Comparison of ENCODE assay signal across 8 cellular contexts in genomic region chr9:129109952-129110739, GRCh38. TPM values are rescaled to one million over a fixed set of nuclear protein-coding genes. Genes with fewer than 3 reads are reported as not detected.
DNase-seq lines count a peak whose midpoint lies in the region; ATAC-seq, FAIRE-seq and TF ChIP-seq lines count a peak whose summit lies in the region.

No MANE protein-coding gene starts in this region.

- peak overlapping the region; percentile 77; the same call in 1 of the 2 replicates for H2AK5ac ChIP-seq in IMR-90 (ENCODE audit: low read depth, low read length)

- TF ChIP-seq RAD21 in IMR-90 (IDR thresholded peaks at IDR 0.05; ENCODE audit: low read length) (no peak), K562 (CRISPR knock-in tag; conservative IDR thresholded peaks at IDR 0.05 in 1 of 2, IDR thresholded peaks at IDR 0.05 in 1 of 2) (no peak)

- TF ChIP-seq CTCF in IMR-90 (conservative IDR thresholded peaks at IDR 0.05; ENCODE audit: low read depth, low read length): no peak
- no peak for TF ChIP-seq CTCF in K562 (IDR thresholded peaks at IDR 0.05 in 2 of 3, conservative IDR thresholded peaks at IDR 0.05 in 1 of 3; ENCODE audit: insufficient read depth in 2 of 3, low read depth in 1 of 3, low read length in 3 of 3)

- H3K23ac ChIP-seq in IMR-90 (ENCODE audit: low read depth, low read length): peak overlapping the region; percentile 53

- peak overlapping the region; percentile 99 for H2AK9ac ChIP-seq in IMR-90 (replicated peaks; ENCODE audit: low read depth, low read length, poor library complexity)

- DNase-seq in IMR-90 (peak; percentile 28), K562 (ENCODE audit: extremely low read depth in 1 of 4, low spot score in 3 of 4) (peak in 3 of 4 experiments; percentile 46 to 57 (median 53)), DMS114 treated with DMSO at 0.1 percent for 48 hours (lab: John Stamatoyannopoulos, UW; ENCODE audit: unreplicated experiment) (no peak)
- DNase-seq in stimulated activated CD8-positive, alpha-beta memory T cell treated with anti-CD3 and anti-CD28 coated beads, Interleukin-4, amount 100 ng/mL, for 48 hours: peak; percentile 29
- DNase-seq in stimulated activated CD4-positive, alpha-beta T cell treated with anti-CD3 and anti-CD28 coated beads, Interleukin-4, amount 100 ng/mL, for 1 hour: no peak

- BruUV-seq in IMR-90 (replicated peaks; lab: Mats Ljungman, UMichigan) (no TSS peak), K562 (replicated peaks; lab: Mats Ljungman, UMichigan) (TSS peak; percentile 59)

- H3K79me2 ChIP-seq in ACC112 (ENCODE audit: control insufficient read depth, insufficient read depth, low read length, unreplicated experiment) (peaks cover 42% of the 10 kb centered on the region), K562 (ENCODE audit: control insufficient read depth, insufficient read depth, low read length) (peaks cover 41% of the 10 kb centered on the region)

- peak overlapping the region; percentile 78 for H3K4ac ChIP-seq in IMR-90 (ENCODE audit: low read depth, low read length)

- in situ Hi-C loops in IMR-90 (cut with MboI; ENCODE audit: low sequenced_read_pairs) (no loop called here), K562 (cut with MboI) (no loop called here)

- no peak for FAIRE-seq in K562 (lab: Jason Lieb, UNC)

- H3K27me3 ChIP-seq in ACC112 (ENCODE audit: insufficient read depth, low read length): no peaks in the 10 kb centered on the region
- H3K27me3 ChIP-seq in IMR-90 (ENCODE audit: control insufficient read depth, insufficient read depth, low read length): no peaks in the 10 kb centered on the region
- no peaks in the 10 kb centered on the region for H3K27me3 ChIP-seq in K562 (ENCODE audit: control insufficient read depth in 2 of 2, insufficient read depth in 2 of 2, low read length in 2 of 2)
- peaks cover 20% of the 10 kb centered on the region for H3K27me3 ChIP-seq in iPS-20b (ENCODE audit: insufficient read depth, low read length)

- H4K5ac ChIP-seq in IMR-90 (ENCODE audit: low read depth, low read length): no peak overlapping the region; the same call in 1 of the 2 replicates

- no peaks in the 10 kb centered on the region for H3K9me3 ChIP-seq in IMR-90 (ENCODE audit: control insufficient read depth, insufficient read depth, low read length)
- no peaks in the 10 kb centered on the region for H3K9me3 ChIP-seq in K562 (replicated peaks; ENCODE audit: control insufficient read depth, insufficient read depth, low read depth, low read length)
- no peaks in the 10 kb centered on the region for H3K9me3 ChIP-seq in iPS-20b (ENCODE audit: insufficient read depth, low read depth, low read length)

- H3K4me1 ChIP-seq in ACC112 (ENCODE audit: control insufficient read depth, insufficient read depth, low read length, unreplicated experiment): peaks cover 9% of the 10 kb centered on the region
- peaks cover 7% of the 10 kb centered on the region for H3K4me1 ChIP-seq in IMR-90 (ENCODE audit: control insufficient read depth, insufficient read depth, low read length)
- H3K4me1 ChIP-seq in K562 (replicated peaks in 1 of 2; ENCODE audit: control insufficient read depth in 2 of 2, insufficient read depth in 2 of 2, low read length in 2 of 2): peaks cover 23 to 53% of the 10 kb centered on the region in 2 experiments
- no peaks in the 10 kb centered on the region for H3K4me1 ChIP-seq in iPS-20b (ENCODE audit: insufficient read depth, low read length)

- H2AFZ ChIP-seq in ACC112 (ENCODE audit: low read length, unreplicated experiment): peak overlapping the region; percentile 99
- peak overlapping the region; percentile 91 for H2AFZ ChIP-seq in IMR-90 (replicated peaks; ENCODE audit: low read length, poor library complexity)
- peak overlapping the region; percentile 96 for H2AFZ ChIP-seq in K562 (ENCODE audit: low read depth, low read length)

- 1% methylated on average over 24 of the region's 64 CpGs; no CpG with 5 or more reads in 1 of the 2 experiments for WGBS in IMR-90 (ENCODE audit: extremely low coverage in 2 of 2, insufficient read length in 1 of 2), 2 experiments
- WGBS in K562 (ENCODE audit: insufficient coverage, low coverage, missing lambda C conversion rate): 2% methylated on average over 55 of the region's 64 CpGs

- peaks cover 28 to 68% of the 10 kb centered on the region in 2 experiments for H3K79me1 ChIP-seq in IMR-90 (ENCODE audit: low read depth in 1 of 2, low read length in 2 of 2)

- H2BK15ac ChIP-seq in IMR-90 (ENCODE audit: low read depth, low read length): no peak overlapping the region

- H3K36me3 ChIP-seq in ACC112 (ENCODE audit: insufficient read depth, low read length) (no peaks in the 10 kb centered on the region), IMR-90 (ENCODE audit: control insufficient read depth, insufficient read depth, low read length) (peaks cover 19% of the 10 kb centered on the region), K562 (ENCODE audit: control insufficient read depth, insufficient read depth, low read length) (peaks cover 3% of the 10 kb centered on the region; the same call in 1 of the 3 replicates), iPS-20b (ENCODE audit: insufficient read depth, low read depth, low read length) (no peaks in the 10 kb centered on the region)

- peak overlapping the region; percentile 79 for H2BK5ac ChIP-seq in IMR-90 (ENCODE audit: low read depth, low read length, poor library complexity, severe bottlenecking)

- peak overlapping the region; percentile 75 for H3K14ac ChIP-seq in IMR-90 (replicated peaks; ENCODE audit: low read depth, low read length)

- H3K9ac ChIP-seq in IMR-90 (ENCODE audit: low read depth, low read length) (peak overlapping the region; percentile 83), K562 (ENCODE audit: insufficient read depth in 1 of 2, low read depth in 2 of 2, low read length in 2 of 2) (peak overlapping the region; percentile 75 to 94), iPS-20b (ENCODE audit: low read depth, low read length) (peak overlapping the region; percentile 51; the same call in 1 of the 2 replicates)

- intact Hi-C loops in IMR-90 (cut with micrococcal nuclease) (no loop called here), K562 (cut with micrococcal nuclease) (loop anchor here (5.0 kb wide), 1 partner anchor 83 kb away; the partner anchor contains the start of gene SH3GLB2)

- H3K4me2 ChIP-seq in IMR-90 (ENCODE audit: low read depth, low read length) (peak overlapping the region; percentile 89), K562 (ENCODE audit: insufficient read depth, low read length) (peak overlapping the region; percentile 84)

- 0 out of 2 replicates have a peak, but pooled peaks cover 3% of the 10 kb centered on the region for H3K9me1 ChIP-seq in IMR-90 (ENCODE audit: insufficient read depth, low read length)
- no peaks in the 10 kb centered on the region for H3K9me1 ChIP-seq in K562 (ENCODE audit: control insufficient read depth, insufficient read depth, low read length)

- dilution Hi-C loops in IMR-90 (cut with HindIII; ENCODE audit: low sequenced_read_pairs, unreplicated experiment): no loop called here

- H3K27ac ChIP-seq in ACC112 (ENCODE audit: low read depth, low read length) (peak overlapping the region; percentile 58; the same call in 1 of the 2 replicates), IMR-90 (ENCODE audit: insufficient read depth, low read length) (peak overlapping the region; percentile 76), K562 (ENCODE audit: extremely low read depth, low read depth, low read length) (peak overlapping the region; percentile 72), iPS-20b (ENCODE audit: low read length) (no peak overlapping the region)

- H2BK20ac ChIP-seq in IMR-90 (ENCODE audit: low read depth, low read length): no peak overlapping the region; the same call in 1 of the 2 replicates

- H4K91ac ChIP-seq in IMR-90 (ENCODE audit: insufficient read depth, low read depth, low read length): no peak overlapping the region; the same call in 1 of the 2 replicates

- peak overlapping the region; percentile 5; the same call in 1 of the 2 replicates for H3K18ac ChIP-seq in IMR-90 (ENCODE audit: low read depth, low read length)

- TF ChIP-seq POLR2A in IMR-90 (IDR thresholded peaks at IDR 0.05; ENCODE audit: low read depth, low read length) (no peak), K562 (conservative IDR thresholded peaks at IDR 0.05) (no peak)

- CTCF ChIA-PET in IMR-90 (lab: Yijun Ruan, JAX) (interaction anchor here (0.9 kb wide), 1 partner anchor 15 kb away, joined by 3 read pairs; no protein-coding TSS in a partner anchor), K562 (lab: Yijun Ruan, JAX; ENCODE audit: low intra/inter-chr PET ratio) (no interaction called here)

- POLR2A ChIA-PET in IMR-90 (lab: Charles Lee; ENCODE audit: unreplicated experiment): no interaction called here
- POLR2A ChIA-PET in K562 (lab: Yijun Ruan, JAX): interaction anchor here (0.6 to 2.0 kb wide), 4 partner anchors 9 to 136 kb away, joined by 3 to 11 read pairs (median 3); no protein-coding TSS in a partner anchor

- peak overlapping the region in 1 of 2 experiments; percentile 64; a peak in 2 of 4 replicates for H4K8ac ChIP-seq in IMR-90 (ENCODE audit: low read depth in 2 of 2, low read length in 2 of 2)

- peaks cover 4% of the 10 kb centered on the region for H4K20me1 ChIP-seq in IMR-90 (ENCODE audit: insufficient read depth, low read length)
- peaks cover 3% of the 10 kb centered on the region; the same call in 1 of the 2 replicates for H4K20me1 ChIP-seq in K562 (replicated peaks; ENCODE audit: control insufficient read depth, insufficient read depth, low read length)

- H3K4me3 ChIP-seq in ACC112 (ENCODE audit: low read depth, low read length) (peak overlapping the region; percentile 100), IMR-90 (ENCODE audit: insufficient read depth, low read depth, low read length) (peak overlapping the region; percentile 91), K562 (peak overlapping the region; percentile 100), iPS-20b (ENCODE audit: low read length) (peak overlapping the region; percentile 82)

- no peak for TF ChIP-seq EP300 in K562 (IDR thresholded peaks at IDR 0.05; ENCODE audit: low read length)

- peak overlapping the region; percentile 58 for H3K56ac ChIP-seq in IMR-90 (ENCODE audit: extremely low read depth, insufficient read depth, low read length)

- ATAC-seq in GM18907 (IDR thresholded peaks at IDR 0.05; ENCODE audit: unreplicated experiment): peak; percentile 13
- peak; percentile 24 for ATAC-seq in IMR-90 (ENCODE audit: low read depth)
- peak; percentile 39 for ATAC-seq in K562

- H2BK120ac ChIP-seq in IMR-90 (ENCODE audit: low read depth, low read length): no peak overlapping the region

RNA-seq across cellular contexts. Expression of gene CRAT, which starts 0.4 kb away (rescaled TPM):
- total RNA-seq in IMR-90 (2012; rRNA removed): 18.8 and 19.7 TPM in 2 replicates
- polyA plus RNA-seq in IMR-90 (2012; rRNA removed): 41.6 and 44.2 TPM in 2 replicates
- 27.4 and 55.2 TPM in 2 replicates for polyA plus RNA-seq in IMR-90 (2012; cell fraction: cytosol; rRNA removed)
- 55.4 and 116 TPM in 2 replicates for polyA plus RNA-seq in IMR-90 (2012; cell fraction: nucleus; rRNA removed; ENCODE audit: low replicate concordance)
- total RNA-seq in K562 (2011; cell fraction: chromatin; rRNA removed; ENCODE audit: low replicate concordance): 9.6 and 13.0 TPM in 2 replicates
- total RNA-seq in K562 (2011; cell fraction: nucleolus; rRNA removed): 6.7 and 10.3 TPM in 2 replicates
- total RNA-seq in K562 (2011; cell fraction: nucleoplasm; rRNA removed): 6.0 and 8.1 TPM in 2 replicates
- 8.2 and 10.1 TPM in 2 replicates for total RNA-seq in K562 (2014; rRNA removed)
- total RNA-seq in K562 (2014; rRNA removed; fragmentation: Illumina TruSeq; extraction: Trizol): 2.7 and 3.7 TPM in 2 replicates
- 4.7 and 4.8 TPM in 2 replicates for total RNA-seq in K562 (2015; rRNA removed; fragmentation: Illumina TruSeq; extraction: Trizol)
- total RNA-seq in K562 (2021): 13.8 and 14.8 TPM in 2 replicates
- 5.4 and 9.6 TPM in 2 replicates for polyA plus RNA-seq in K562 (2011; rRNA removed)
- 8.6 and 11.9 TPM in 2 replicates for polyA plus RNA-seq in K562 (2011; cell fraction: cytosol; rRNA removed)
- polyA plus RNA-seq in K562 (2011; cell fraction: nucleus; rRNA removed): 12.2 and 15.8 TPM in 2 replicates
- 10.9 and 22.6 TPM in 2 replicates for polyA plus RNA-seq in K562 (2012)
- polyA plus RNA-seq in K562 (2014; fragmentation: Illumina TruSeq; extraction: Trizol): 7.4 and 11.7 TPM in 2 replicates
- polyA plus RNA-seq in K562 (2014; fragmentation: Nextera tagmentation; extraction: Ambion mirVana): under 1 TPM; 0.20 to 0.67 TPM
- polyA plus RNA-seq in K562 (2014; rRNA removed): 6.2 and 6.3 TPM in 2 replicates
- 5.0 and 5.1 TPM in 2 replicates for polyA minus RNA-seq in K562 (2011; rRNA and poly(A)+ RNA removed)
- polyA minus RNA-seq in K562 (2011; cell fraction: cytosol; rRNA and poly(A)+ RNA removed): 7.5 and 12.5 TPM in 2 replicates
- polyA minus RNA-seq in K562 (2011; cell fraction: nucleus; rRNA and poly(A)+ RNA removed): 2.2 and 4.3 TPM in 2 replicates

RNA-seq across cellular contexts. Expression of gene PTPA, which starts 1.1 kb away (rescaled TPM):
- total RNA-seq in IMR-90 (2012; rRNA removed) (93.6 and 124 TPM in 2 replicates), K562 (2014; rRNA removed) (87.7 and 122 TPM in 2 replicates), K562 (2014; rRNA removed; fragmentation: Illumina TruSeq; extraction: Trizol) (54.0 and 58.6 TPM in 2 replicates), K562 (2015; rRNA removed; fragmentation: Illumina TruSeq; extraction: Trizol) (73.0 and 77.4 TPM in 2 replicates), K562 (2021) (109 and 119 TPM in 2 replicates)
- polyA plus RNA-seq in IMR-90 (2012; rRNA removed) (141 and 149 TPM in 2 replicates), K562 (2011; rRNA removed) (106 and 121 TPM in 2 replicates), K562 (2014; fragmentation: Illumina TruSeq; extraction: Trizol) (72.6 and 83.7 TPM in 2 replicates), K562 (2014; fragmentation: Nextera tagmentation; extraction: Ambion mirVana) (1 to 10 TPM; 1.7 to 3.4 TPM), K562 (2014; rRNA removed) (60.6 and 66.3 TPM in 2 replicates)
- polyA plus RNA-seq in IMR-90 (2012; cell fraction: cytosol; rRNA removed): 88.4 and 129 TPM in 2 replicates
- polyA plus RNA-seq in IMR-90 (2012; cell fraction: nucleus; rRNA removed; ENCODE audit: low replicate concordance): 78.9 and 134 TPM in 2 replicates
- total RNA-seq in K562 (2011; cell fraction: chromatin; rRNA removed; ENCODE audit: low replicate concordance): 42.2 and 97.6 TPM in 2 replicates
- 57.8 and 60.5 TPM in 2 replicates for total RNA-seq in K562 (2011; cell fraction: nucleolus; rRNA removed)
- total RNA-seq in K562 (2011; cell fraction: nucleoplasm; rRNA removed): 50.5 and 57.4 TPM in 2 replicates
- 85.0 and 104 TPM in 2 replicates for polyA plus RNA-seq in K562 (2011; cell fraction: cytosol; rRNA removed)
- 59.1 and 61.5 TPM in 2 replicates for polyA plus RNA-seq in K562 (2011; cell fraction: nucleus; rRNA removed)
- polyA plus RNA-seq in K562 (2012): 76.9 and 94.0 TPM in 2 replicates
- 99.5 and 120 TPM in 2 replicates for polyA minus RNA-seq in K562 (2011; rRNA and poly(A)+ RNA removed)
- 61.5 and 61.9 TPM in 2 replicates for polyA minus RNA-seq in K562 (2011; cell fraction: cytosol; rRNA and poly(A)+ RNA removed)
- 15.3 and 28.9 TPM in 2 replicates for polyA minus RNA-seq in K562 (2011; cell fraction: nucleus; rRNA and poly(A)+ RNA removed)

RNA-seq across cellular contexts. Expression of gene DOLPP1, which starts 29.2 kb away (rescaled TPM):
- total RNA-seq in IMR-90 (2012; rRNA removed) (6.7 and 7.0 TPM in 2 replicates), K562 (2014; rRNA removed) (25.2 and 28.7 TPM in 2 replicates), K562 (2014; rRNA removed; fragmentation: Illumina TruSeq; extraction: Trizol) (16.1 and 20.1 TPM in 2 replicates), K562 (2015; rRNA removed; fragmentation: Illumina TruSeq; extraction: Trizol) (29.8 and 30.5 TPM in 2 replicates), K562 (2021) (37.5 and 39.8 TPM in 2 replicates)
- polyA plus RNA-seq in IMR-90 (2012; rRNA removed) (16.5 and 17.1 TPM in 2 replicates), K562 (2011; rRNA removed) (33.4 and 36.2 TPM in 2 replicates), K562 (2014; fragmentation: Illumina TruSeq; extraction: Trizol) (34.6 and 38.7 TPM in 2 replicates), K562 (2014; fragmentation: Nextera tagmentation; extraction: Ambion mirVana) (10 to 100 TPM in 1 of 2 experiments, 1 to 10 TPM in 1; 3.0 to 19.2 TPM), K562 (2014; rRNA removed) (36.5 and 40.5 TPM in 2 replicates)
- polyA plus RNA-seq in IMR-90 (2012; cell fraction: cytosol; rRNA removed): 15.2 and 19.2 TPM in 2 replicates
- polyA plus RNA-seq in IMR-90 (2012; cell fraction: nucleus; rRNA removed; ENCODE audit: low replicate concordance): 8.7 and 13.8 TPM in 2 replicates
- total RNA-seq in K562 (2011; cell fraction: chromatin; rRNA removed; ENCODE audit: low replicate concordance): 25.1 and 61.9 TPM in 2 replicates
- 71.3 and 71.4 TPM in 2 replicates for total RNA-seq in K562 (2011; cell fraction: nucleolus; rRNA removed)
- total RNA-seq in K562 (2011; cell fraction: nucleoplasm; rRNA removed): 60.4 and 62.9 TPM in 2 replicates
- polyA plus RNA-seq in K562 (2011; cell fraction: cytosol; rRNA removed): 45.2 and 65.3 TPM in 2 replicates
- 50.0 and 61.6 TPM in 2 replicates for polyA plus RNA-seq in K562 (2011; cell fraction: nucleus; rRNA removed)
- 21.4 and 22.1 TPM in 2 replicates for polyA plus RNA-seq in K562 (2012)
- polyA minus RNA-seq in K562 (2011; rRNA and poly(A)+ RNA removed): 19.4 and 20.2 TPM in 2 replicates
- 11.6 and 13.9 TPM in 2 replicates for polyA minus RNA-seq in K562 (2011; cell fraction: cytosol; rRNA and poly(A)+ RNA removed)
- 9.4 and 14.6 TPM in 2 replicates for polyA minus RNA-seq in K562 (2011; cell fraction: nucleus; rRNA and poly(A)+ RNA removed)

Comparison
In these comparisons a context has a peak if more than half of its experiments do, and no peak if none do; other contexts are left out.
1. DNase-seq: peak in IMR-90 (single experiment), K562 (3 of 4) and stimulated activated CD8-positive, alpha-beta memory T cell treated with anti-CD3 and anti-CD28 coated beads, Interleukin-4, amount 100 ng/mL, for 48 hours (single experiment); none in DMS114 treated with DMSO at 0.1 percent for 48 hours (single experiment) and stimulated activated CD4-positive, alpha-beta T cell treated with anti-CD3 and anti-CD28 coated beads, Interleukin-4, amount 100 ng/mL, for 1 hour (single experiment).
2. Peak in every context shown above with its lines, with median percentiles within 50 percentile points of each other: H2AFZ ChIP-seq, H3K4me3 ChIP-seq, ATAC-seq and H3K9ac ChIP-seq.